In genomic region chr16:17501321-17501720, GRCh38 we compare ENCODE assay signal across 1 cellular context.
TF ChIP-seq lines count a peak whose summit lies in the region.

No MANE protein-coding gene starts in this region.

TF ChIP-seq in K562, 482 proteins besides CTCF, POLR2A, EP300 and RAD21:
- no peak for TF ChIP-seq JUN (IDR thresholded peaks at IDR 0.05; ENCODE audit: borderline replicate concordance, low read depth, low read length)
- no peak for TF ChIP-seq JUN (CRISPR knock-in tag; IDR thresholded peaks at IDR 0.05; ENCODE audit: borderline replicate concordance)
- TF ChIP-seq FOXK1 (CRISPR knock-in tag; IDR thresholded peaks at IDR 0.05; ENCODE audit: borderline replicate concordance): no peak
- no peak for TF ChIP-seq ZNF717 (CRISPR knock-in tag; IDR thresholded peaks at IDR 0.05)
- TF ChIP-seq SP2 (IDR thresholded peaks at IDR 0.05; ENCODE audit: extremely low read depth, low read depth, low read length, poor library complexity, severe bottlenecking): no peak
- peak; percentile 86 for TF ChIP-seq ZNF134 (CRISPR knock-in tag; conservative IDR thresholded peaks at IDR 0.05)
- no peak for TF ChIP-seq ZKSCAN1 (IDR thresholded peaks at IDR 0.05; ENCODE audit: low read depth, low read length)
- no peak for TF ChIP-seq SRSF1 (IDR thresholded peaks at IDR 0.05; ENCODE audit: low read depth, low read length)
